In the genomic region with DNA sequence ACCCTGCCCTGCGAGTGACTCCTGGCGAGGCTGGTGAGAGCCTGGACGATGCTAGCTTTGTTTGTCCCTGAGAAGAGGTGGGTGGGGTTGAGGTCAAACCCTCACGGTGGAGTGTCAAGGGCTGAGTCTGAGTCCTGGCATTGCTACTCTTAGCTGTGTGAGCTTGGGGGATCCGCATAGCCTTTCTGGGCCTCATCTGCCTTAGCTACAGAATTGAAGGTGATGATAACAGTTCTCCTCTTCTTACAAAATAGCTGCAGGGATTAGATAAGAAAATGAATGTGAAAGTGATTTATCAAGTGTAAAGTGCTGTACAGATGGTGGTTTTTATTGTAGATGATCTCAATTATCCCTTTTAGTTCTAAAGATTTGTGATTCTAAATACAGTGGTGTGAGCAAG, we compare ENCODE assay signal across 1 cellular context.
A peak's percentile ranks its signal among the peaks of the same experiment; 100 is the strongest.
TF ChIP-seq lines count a peak whose summit lies in the region.

No MANE protein-coding gene starts in this region.

TF ChIP-seq in K562, 482 proteins besides CTCF, POLR2A, EP300 and RAD21 (continued from another document and continues in another):
- TF ChIP-seq, protein P1, sequence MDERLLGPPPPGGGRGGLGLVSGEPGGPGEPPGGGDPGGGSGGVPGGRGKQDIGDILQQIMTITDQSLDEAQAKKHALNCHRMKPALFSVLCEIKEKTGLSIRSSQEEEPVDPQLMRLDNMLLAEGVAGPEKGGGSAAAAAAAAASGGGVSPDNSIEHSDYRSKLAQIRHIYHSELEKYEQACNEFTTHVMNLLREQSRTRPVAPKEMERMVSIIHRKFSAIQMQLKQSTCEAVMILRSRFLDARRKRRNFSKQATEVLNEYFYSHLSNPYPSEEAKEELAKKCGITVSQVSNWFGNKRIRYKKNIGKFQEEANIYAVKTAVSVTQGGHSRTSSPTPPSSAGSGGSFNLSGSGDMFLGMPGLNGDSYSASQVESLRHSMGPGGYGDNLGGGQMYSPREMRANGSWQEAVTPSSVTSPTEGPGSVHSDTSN (CRISPR knock-in tag; IDR thresholded peaks at IDR 0.05; ENCODE audit: low read depth), result no peak
- TF ChIP-seq, protein P1 (tag; conservative IDR thresholded peaks at IDR 0.05; ENCODE audit: low read depth), result peak; percentile 50; the same call in 1 of the 2 replicates
- TF ChIP-seq KLF6 (CRISPR knock-in tag; IDR thresholded peaks at IDR 0.05; ENCODE audit: borderline replicate concordance), result no peak
- TF ChIP-seq KAT8 (IDR thresholded peaks at IDR 0.05; ENCODE audit: low read depth), result no peak
- no peak for TF ChIP-seq SMARCA5 (IDR thresholded peaks at IDR 0.05)
- no peak for TF ChIP-seq SRSF9 (IDR thresholded peaks at IDR 0.05; ENCODE audit: borderline replicate concordance, low read depth, low read length)
- TF ChIP-seq NR2C2 (CRISPR knock-in tag; IDR thresholded peaks at IDR 0.05), result no peak
- TF ChIP-seq NR2C2 (tag; IDR thresholded peaks at IDR 0.05), result no peak
- TF ChIP-seq, protein P2, sequence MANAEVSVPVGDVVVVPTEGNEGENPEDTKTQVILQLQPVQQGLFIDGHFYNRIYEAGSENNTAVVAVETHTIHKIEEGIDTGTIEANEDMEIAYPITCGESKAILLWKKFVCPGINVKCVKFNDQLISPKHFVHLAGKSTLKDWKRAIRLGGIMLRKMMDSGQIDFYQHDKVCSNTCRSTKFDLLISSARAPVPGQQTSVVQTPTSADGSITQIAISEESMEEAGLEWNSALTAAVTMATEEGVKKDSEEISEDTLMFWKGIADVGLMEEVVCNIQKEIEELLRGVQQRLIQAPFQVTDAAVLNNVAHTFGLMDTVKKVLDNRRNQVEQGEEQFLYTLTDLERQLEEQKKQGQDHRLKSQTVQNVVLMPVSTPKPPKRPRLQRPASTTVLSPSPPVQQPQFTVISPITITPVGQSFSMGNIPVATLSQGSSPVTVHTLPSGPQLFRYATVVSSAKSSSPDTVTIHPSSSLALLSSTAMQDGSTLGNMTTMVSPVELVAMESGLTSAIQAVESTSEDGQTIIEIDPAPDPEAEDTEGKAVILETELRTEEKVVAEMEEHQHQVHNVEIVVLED (CRISPR knock-in tag; IDR thresholded peaks at IDR 0.05), result no peak
- no peak for TF ChIP-seq TARDBP (IDR thresholded peaks at IDR 0.05)
- TF ChIP-seq ELF2 (CRISPR knock-in tag; IDR thresholded peaks at IDR 0.05), result no peak
- TF ChIP-seq MTA2 (IDR thresholded peaks at IDR 0.05; ENCODE audit: low read depth), result no peak
- TF ChIP-seq COPS2 (conservative IDR thresholded peaks at IDR 0.05), result no peak
- no peak for TF ChIP-seq NFATC3 (IDR thresholded peaks at IDR 0.05)
- TF ChIP-seq SRSF3 (IDR thresholded peaks at IDR 0.05; ENCODE audit: insufficient read depth, low read length), result no peak
- TF ChIP-seq CAMTA2 (CRISPR knock-in tag; conservative IDR thresholded peaks at IDR 0.05), result no peak
- no peak for TF ChIP-seq THRAP3 (IDR thresholded peaks at IDR 0.05; ENCODE audit: borderline replicate concordance)
- TF ChIP-seq, protein P3, sequence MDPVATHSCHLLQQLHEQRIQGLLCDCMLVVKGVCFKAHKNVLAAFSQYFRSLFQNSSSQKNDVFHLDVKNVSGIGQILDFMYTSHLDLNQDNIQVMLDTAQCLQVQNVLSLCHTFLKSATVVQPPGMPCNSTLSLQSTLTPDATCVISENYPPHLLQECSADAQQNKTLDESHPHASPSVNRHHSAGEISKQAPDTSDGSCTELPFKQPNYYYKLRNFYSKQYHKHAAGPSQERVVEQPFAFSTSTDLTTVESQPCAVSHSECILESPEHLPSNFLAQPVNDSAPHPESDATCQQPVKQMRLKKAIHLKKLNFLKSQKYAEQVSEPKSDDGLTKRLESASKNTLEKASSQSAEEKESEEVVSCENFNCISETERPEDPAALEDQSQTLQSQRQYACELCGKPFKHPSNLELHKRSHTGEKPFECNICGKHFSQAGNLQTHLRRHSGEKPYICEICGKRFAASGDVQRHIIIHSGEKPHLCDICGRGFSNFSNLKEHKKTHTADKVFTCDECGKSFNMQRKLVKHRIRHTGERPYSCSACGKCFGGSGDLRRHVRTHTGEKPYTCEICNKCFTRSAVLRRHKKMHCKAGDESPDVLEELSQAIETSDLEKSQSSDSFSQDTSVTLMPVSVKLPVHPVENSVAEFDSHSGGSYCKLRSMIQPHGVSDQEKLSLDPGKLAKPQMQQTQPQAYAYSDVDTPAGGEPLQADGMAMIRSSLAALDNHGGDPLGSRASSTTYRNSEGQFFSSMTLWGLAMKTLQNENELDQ (CRISPR knock-in tag; IDR thresholded peaks at IDR 0.05; ENCODE audit: borderline replicate concordance), result no peak
- TF ChIP-seq ZNF263 (CRISPR knock-in tag; IDR thresholded peaks at IDR 0.05; ENCODE audit: borderline replicate concordance), result no peak
- no peak for TF ChIP-seq ZKSCAN8 (CRISPR knock-in tag; IDR thresholded peaks at IDR 0.05)
- TF ChIP-seq CHD1 (IDR thresholded peaks at IDR 0.05; ENCODE audit: low read length), result no peak
- TF ChIP-seq SRF (CRISPR knock-in tag; IDR thresholded peaks at IDR 0.05), result no peak
- TF ChIP-seq KDM1A (IDR thresholded peaks at IDR 0.05), result 0 out of 4 replicates have a peak, but pooled peaks of 1 of the 2 experiments have one; percentile 33
- no peak for TF ChIP-seq ZC3H8 (IDR thresholded peaks at IDR 0.05)
- no peak for TF ChIP-seq SMAD4 (CRISPR knock-in tag; conservative IDR thresholded peaks at IDR 0.05)
- TF ChIP-seq, protein P4, sequence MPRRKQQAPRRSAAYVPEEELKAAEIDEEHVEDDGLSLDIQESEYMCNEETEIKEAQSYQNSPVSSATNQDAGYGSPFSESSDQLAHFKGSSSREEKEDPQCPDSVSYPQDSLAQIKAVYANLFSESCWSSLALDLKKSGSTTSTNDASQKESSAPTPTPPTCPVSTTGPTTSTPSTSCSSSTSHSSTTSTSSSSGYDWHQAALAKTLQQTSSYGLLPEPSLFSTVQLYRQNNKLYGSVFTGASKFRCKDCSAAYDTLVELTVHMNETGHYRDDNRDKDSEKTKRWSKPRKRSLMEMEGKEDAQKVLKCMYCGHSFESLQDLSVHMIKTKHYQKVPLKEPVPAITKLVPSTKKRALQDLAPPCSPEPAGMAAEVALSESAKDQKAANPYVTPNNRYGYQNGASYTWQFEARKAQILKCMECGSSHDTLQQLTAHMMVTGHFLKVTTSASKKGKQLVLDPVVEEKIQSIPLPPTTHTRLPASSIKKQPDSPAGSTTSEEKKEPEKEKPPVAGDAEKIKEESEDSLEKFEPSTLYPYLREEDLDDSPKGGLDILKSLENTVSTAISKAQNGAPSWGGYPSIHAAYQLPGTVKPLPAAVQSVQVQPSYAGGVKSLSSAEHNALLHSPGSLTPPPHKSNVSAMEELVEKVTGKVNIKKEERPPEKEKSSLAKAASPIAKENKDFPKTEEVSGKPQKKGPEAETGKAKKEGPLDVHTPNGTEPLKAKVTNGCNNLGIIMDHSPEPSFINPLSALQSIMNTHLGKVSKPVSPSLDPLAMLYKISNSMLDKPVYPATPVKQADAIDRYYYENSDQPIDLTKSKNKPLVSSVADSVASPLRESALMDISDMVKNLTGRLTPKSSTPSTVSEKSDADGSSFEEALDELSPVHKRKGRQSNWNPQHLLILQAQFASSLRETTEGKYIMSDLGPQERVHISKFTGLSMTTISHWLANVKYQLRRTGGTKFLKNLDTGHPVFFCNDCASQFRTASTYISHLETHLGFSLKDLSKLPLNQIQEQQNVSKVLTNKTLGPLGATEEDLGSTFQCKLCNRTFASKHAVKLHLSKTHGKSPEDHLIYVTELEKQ (CRISPR knock-in tag; IDR thresholded peaks at IDR 0.05), result no peak
- peak; percentile 56 for TF ChIP-seq TEAD4 (IDR thresholded peaks at IDR 0.05; ENCODE audit: low read length)
- no peak for TF ChIP-seq TEAD4 (CRISPR knock-in tag; IDR thresholded peaks at IDR 0.05; ENCODE audit: borderline replicate concordance)
- TF ChIP-seq CBX5 (IDR thresholded peaks at IDR 0.05; ENCODE audit: borderline replicate concordance, low read depth), result no peak
- no peak for TF ChIP-seq ZNF551 (CRISPR knock-in tag; IDR thresholded peaks at IDR 0.05)
- TF ChIP-seq NFE2L1 (tag; IDR thresholded peaks at IDR 0.05; ENCODE audit: borderline replicate concordance, low read depth), result no peak
- TF ChIP-seq CBFA2T2 (conservative IDR thresholded peaks at IDR 0.05), result peak; percentile 57
- no peak for TF ChIP-seq ILK (tag; IDR thresholded peaks at IDR 0.05; ENCODE audit: borderline replicate concordance, low read depth)
- no peak for TF ChIP-seq TAF9B (IDR thresholded peaks at IDR 0.05; ENCODE audit: partially characterized antibody)
- TF ChIP-seq ESRRB (CRISPR knock-in tag; IDR thresholded peaks at IDR 0.05; ENCODE audit: borderline replicate concordance), result no peak
- TF ChIP-seq ZFP36 (IDR thresholded peaks at IDR 0.05; ENCODE audit: low read depth, low read length, partially characterized antibody), result peak; percentile 58
- no peak for TF ChIP-seq GABPB2 (CRISPR knock-in tag; conservative IDR thresholded peaks at IDR 0.05)
- no peak for TF ChIP-seq ZNF830 (CRISPR knock-in tag; IDR thresholded peaks at IDR 0.05)
- TF ChIP-seq, protein P5, sequence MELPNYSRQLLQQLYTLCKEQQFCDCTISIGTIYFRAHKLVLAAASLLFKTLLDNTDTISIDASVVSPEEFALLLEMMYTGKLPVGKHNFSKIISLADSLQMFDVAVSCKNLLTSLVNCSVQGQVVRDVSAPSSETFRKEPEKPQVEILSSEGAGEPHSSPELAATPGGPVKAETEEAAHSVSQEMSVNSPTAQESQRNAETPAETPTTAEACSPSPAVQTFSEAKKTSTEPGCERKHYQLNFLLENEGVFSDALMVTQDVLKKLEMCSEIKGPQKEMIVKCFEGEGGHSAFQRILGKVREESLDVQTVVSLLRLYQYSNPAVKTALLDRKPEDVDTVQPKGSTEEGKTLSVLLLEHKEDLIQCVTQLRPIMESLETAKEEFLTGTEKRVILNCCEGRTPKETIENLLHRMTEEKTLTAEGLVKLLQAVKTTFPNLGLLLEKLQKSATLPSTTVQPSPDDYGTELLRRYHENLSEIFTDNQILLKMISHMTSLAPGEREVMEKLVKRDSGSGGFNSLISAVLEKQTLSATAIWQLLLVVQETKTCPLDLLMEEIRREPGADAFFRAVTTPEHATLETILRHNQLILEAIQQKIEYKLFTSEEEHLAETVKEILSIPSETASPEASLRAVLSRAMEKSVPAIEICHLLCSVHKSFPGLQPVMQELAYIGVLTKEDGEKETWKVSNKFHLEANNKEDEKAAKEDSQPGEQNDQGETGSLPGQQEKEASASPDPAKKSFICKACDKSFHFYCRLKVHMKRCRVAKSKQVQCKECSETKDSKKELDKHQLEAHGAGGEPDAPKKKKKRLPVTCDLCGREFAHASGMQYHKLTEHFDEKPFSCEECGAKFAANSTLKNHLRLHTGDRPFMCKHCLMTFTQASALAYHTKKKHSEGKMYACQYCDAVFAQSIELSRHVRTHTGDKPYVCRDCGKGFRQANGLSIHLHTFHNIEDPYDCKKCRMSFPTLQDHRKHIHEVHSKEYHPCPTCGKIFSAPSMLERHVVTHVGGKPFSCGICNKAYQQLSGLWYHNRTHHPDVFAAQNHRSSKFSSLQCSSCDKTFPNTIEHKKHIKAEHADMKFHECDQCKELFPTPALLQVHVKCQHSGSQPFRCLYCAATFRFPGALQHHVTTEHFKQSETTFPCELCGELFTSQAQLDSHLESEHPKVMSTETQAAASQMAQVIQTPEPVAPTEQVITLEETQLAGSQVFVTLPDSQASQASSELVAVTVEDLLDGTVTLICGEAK (IDR thresholded peaks at IDR 0.05), result no peak
- TF ChIP-seq, protein P5 (CRISPR knock-in tag; IDR thresholded peaks at IDR 0.05), result no peak
- no peak for TF ChIP-seq TCF7 (IDR thresholded peaks at IDR 0.05; ENCODE audit: borderline replicate concordance)
- TF ChIP-seq RBM25 (IDR thresholded peaks at IDR 0.05; ENCODE audit: low read depth, low read length, severe bottlenecking), result peak; percentile 29
- TF ChIP-seq, protein P6, sequence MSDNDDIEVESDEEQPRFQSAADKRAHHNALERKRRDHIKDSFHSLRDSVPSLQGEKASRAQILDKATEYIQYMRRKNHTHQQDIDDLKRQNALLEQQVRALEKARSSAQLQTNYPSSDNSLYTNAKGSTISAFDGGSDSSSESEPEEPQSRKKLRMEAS (CRISPR knock-in tag; IDR thresholded peaks at IDR 0.05), result no peak
- TF ChIP-seq RNF2 (IDR thresholded peaks at IDR 0.05), result no peak
- no peak for TF ChIP-seq ZNF3 (CRISPR knock-in tag; IDR thresholded peaks at IDR 0.05)
- TF ChIP-seq CEBPG (CRISPR knock-in tag; IDR thresholded peaks at IDR 0.05), result no peak
- no peak for TF ChIP-seq CEBPG (tag; conservative IDR thresholded peaks at IDR 0.05 in 1 of 2, IDR thresholded peaks at IDR 0.05 in 1 of 2)
- no peak for TF ChIP-seq RBM34 (IDR thresholded peaks at IDR 0.05; ENCODE audit: borderline replicate concordance, insufficient read depth, low read length)
- TF ChIP-seq LCOR (CRISPR knock-in tag; IDR thresholded peaks at IDR 0.05), result no peak
- TF ChIP-seq CBFA2T3 (IDR thresholded peaks at IDR 0.05), result peak; percentile 73
- TF ChIP-seq ARNT (IDR thresholded peaks at IDR 0.05), result no peak
- no peak for TF ChIP-seq ZNF41 (CRISPR knock-in tag; conservative IDR thresholded peaks at IDR 0.05)
